In the genomic region with DNA sequence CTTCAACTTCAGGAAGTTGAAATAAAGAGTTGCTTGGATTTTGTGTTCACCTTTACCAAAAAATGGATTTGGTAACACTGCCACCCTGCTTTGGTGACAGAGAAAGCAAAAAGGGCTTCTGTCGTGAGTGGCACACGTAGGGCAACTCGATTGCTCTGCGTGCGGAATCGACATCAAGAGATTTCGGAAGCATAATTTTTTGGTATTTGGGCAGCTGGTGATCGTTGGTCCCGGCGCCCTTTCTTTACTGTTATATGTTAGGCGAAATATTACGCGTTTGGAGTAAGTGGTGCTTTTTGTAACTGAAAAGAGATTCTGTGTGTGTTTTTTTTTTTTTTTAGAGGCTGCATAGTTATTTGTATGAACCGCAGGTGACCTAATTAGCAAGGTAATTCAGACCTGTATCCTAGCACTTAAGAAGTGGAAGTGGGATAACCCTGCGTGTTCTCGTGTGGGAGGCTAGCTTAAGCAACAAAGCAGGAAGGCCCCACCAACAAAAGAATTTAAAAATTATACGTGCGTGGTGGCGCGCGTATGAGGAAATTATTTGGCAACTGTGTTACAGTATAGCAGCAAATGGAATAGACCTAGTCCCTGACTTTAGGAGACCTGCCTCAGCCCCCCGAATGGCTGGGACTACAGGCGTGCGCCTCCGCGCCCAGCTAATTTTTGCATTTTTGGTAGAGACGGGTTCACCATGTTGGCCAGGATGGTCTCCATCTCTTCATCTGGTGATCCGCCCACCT, we compare ENCODE assay signal across 1 cellular context.
TF ChIP-seq lines count a peak whose summit lies in the region.

A gene (plus strand): TSS at position 108 of the 746 bp plus-strand sequence.

TF ChIP-seq in WTC11, 78 proteins besides CTCF, POLR2A, EP300 and RAD21 (continued from another document and continues in another):
- TF ChIP-seq, protein P1, sequence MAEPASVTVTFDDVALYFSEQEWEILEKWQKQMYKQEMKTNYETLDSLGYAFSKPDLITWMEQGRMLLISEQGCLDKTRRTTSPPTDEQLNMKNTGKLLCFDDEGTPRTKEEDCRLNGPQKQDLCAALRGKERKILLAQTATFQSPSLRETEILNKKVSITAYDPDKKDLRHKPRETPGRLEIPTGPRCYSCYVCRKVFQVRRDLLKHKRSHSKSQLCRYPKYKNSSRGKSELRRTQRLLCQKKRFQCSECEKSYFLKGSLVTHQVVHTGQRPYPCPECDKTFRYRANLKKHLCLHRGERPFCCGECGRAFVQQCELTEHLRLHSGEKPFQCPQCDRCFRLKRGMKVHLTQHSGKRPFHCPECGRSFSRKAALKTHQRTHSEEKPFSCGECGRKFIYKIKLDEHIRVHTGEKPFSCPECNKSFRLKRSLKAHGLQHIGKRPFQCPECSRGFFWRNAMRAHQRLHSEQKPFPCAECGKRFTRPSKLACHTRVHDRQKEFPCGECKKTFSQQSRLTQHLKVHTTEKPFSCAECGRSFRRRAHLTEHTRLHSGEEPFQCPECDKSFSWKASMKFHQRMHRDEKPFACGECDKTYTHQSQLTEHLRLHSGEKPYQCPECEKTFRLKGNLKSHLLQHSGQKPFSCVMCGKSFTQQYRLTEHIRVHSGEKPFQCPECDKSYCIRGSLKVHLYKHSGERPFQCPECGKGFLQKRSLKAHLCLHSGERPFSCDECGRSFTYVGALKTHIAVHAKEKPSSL (CRISPR knock-in tag; conservative IDR thresholded peaks at IDR 0.05): peak; percentile 98
- TF ChIP-seq, protein P2, sequence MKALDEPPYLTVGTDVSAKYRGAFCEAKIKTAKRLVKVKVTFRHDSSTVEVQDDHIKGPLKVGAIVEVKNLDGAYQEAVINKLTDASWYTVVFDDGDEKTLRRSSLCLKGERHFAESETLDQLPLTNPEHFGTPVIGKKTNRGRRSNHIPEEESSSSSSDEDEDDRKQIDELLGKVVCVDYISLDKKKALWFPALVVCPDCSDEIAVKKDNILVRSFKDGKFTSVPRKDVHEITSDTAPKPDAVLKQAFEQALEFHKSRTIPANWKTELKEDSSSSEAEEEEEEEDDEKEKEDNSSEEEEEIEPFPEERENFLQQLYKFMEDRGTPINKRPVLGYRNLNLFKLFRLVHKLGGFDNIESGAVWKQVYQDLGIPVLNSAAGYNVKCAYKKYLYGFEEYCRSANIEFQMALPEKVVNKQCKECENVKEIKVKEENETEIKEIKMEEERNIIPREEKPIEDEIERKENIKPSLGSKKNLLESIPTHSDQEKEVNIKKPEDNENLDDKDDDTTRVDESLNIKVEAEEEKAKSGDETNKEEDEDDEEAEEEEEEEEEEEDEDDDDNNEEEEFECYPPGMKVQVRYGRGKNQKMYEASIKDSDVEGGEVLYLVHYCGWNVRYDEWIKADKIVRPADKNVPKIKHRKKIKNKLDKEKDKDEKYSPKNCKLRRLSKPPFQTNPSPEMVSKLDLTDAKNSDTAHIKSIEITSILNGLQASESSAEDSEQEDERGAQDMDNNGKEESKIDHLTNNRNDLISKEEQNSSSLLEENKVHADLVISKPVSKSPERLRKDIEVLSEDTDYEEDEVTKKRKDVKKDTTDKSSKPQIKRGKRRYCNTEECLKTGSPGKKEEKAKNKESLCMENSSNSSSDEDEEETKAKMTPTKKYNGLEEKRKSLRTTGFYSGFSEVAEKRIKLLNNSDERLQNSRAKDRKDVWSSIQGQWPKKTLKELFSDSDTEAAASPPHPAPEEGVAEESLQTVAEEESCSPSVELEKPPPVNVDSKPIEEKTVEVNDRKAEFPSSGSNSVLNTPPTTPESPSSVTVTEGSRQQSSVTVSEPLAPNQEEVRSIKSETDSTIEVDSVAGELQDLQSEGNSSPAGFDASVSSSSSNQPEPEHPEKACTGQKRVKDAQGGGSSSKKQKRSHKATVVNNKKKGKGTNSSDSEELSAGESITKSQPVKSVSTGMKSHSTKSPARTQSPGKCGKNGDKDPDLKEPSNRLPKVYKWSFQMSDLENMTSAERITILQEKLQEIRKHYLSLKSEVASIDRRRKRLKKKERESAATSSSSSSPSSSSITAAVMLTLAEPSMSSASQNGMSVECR (CRISPR knock-in tag; IDR thresholded peaks at IDR 0.05; ENCODE audit: borderline replicate concordance): no peak; the same call in 1 of the 2 replicates
- TF ChIP-seq SMAD3 (CRISPR knock-in tag; IDR thresholded peaks at IDR 0.05; ENCODE audit: borderline replicate concordance): peak; percentile 95
- TF ChIP-seq SOX15 (CRISPR knock-in tag; IDR thresholded peaks at IDR 0.05): peak; percentile 95
- TF ChIP-seq, protein P3, sequence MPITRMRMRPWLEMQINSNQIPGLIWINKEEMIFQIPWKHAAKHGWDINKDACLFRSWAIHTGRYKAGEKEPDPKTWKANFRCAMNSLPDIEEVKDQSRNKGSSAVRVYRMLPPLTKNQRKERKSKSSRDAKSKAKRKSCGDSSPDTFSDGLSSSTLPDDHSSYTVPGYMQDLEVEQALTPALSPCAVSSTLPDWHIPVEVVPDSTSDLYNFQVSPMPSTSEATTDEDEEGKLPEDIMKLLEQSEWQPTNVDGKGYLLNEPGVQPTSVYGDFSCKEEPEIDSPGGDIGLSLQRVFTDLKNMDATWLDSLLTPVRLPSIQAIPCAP (CRISPR knock-in tag; IDR thresholded peaks at IDR 0.05): peak; percentile 83; the same call in 1 of the 2 replicates
- TF ChIP-seq, protein P4, sequence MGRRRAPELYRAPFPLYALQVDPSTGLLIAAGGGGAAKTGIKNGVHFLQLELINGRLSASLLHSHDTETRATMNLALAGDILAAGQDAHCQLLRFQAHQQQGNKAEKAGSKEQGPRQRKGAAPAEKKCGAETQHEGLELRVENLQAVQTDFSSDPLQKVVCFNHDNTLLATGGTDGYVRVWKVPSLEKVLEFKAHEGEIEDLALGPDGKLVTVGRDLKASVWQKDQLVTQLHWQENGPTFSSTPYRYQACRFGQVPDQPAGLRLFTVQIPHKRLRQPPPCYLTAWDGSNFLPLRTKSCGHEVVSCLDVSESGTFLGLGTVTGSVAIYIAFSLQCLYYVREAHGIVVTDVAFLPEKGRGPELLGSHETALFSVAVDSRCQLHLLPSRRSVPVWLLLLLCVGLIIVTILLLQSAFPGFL (CRISPR knock-in tag; IDR thresholded peaks at IDR 0.05; ENCODE audit: borderline replicate concordance): peak; percentile 94; the same call in 1 of the 2 replicates
- TF ChIP-seq NFE2L1 (CRISPR knock-in tag; IDR thresholded peaks at IDR 0.05): no peak; the same call in 1 of the 2 replicates
- TF ChIP-seq, protein P5, sequence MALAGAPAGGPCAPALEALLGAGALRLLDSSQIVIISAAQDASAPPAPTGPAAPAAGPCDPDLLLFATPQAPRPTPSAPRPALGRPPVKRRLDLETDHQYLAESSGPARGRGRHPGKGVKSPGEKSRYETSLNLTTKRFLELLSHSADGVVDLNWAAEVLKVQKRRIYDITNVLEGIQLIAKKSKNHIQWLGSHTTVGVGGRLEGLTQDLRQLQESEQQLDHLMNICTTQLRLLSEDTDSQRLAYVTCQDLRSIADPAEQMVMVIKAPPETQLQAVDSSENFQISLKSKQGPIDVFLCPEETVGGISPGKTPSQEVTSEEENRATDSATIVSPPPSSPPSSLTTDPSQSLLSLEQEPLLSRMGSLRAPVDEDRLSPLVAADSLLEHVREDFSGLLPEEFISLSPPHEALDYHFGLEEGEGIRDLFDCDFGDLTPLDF (CRISPR knock-in tag; IDR thresholded peaks at IDR 0.05): no peak
- TF ChIP-seq OVOL2 (CRISPR knock-in tag; IDR thresholded peaks at IDR 0.05; ENCODE audit: borderline replicate concordance): peak; percentile 98
- TF ChIP-seq GTF2I (CRISPR knock-in tag; conservative IDR thresholded peaks at IDR 0.05): no peak
- no peak for TF ChIP-seq MYBL2 (CRISPR knock-in tag; IDR thresholded peaks at IDR 0.05)
- TF ChIP-seq, protein P6, sequence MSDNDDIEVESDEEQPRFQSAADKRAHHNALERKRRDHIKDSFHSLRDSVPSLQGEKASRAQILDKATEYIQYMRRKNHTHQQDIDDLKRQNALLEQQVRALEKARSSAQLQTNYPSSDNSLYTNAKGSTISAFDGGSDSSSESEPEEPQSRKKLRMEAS (CRISPR knock-in tag; IDR thresholded peaks at IDR 0.05): peak; percentile 40; the same call in 1 of the 2 replicates
- peak; percentile 81; the same call in 1 of the 2 replicates for TF ChIP-seq JUN (CRISPR knock-in tag; IDR thresholded peaks at IDR 0.05)
- TF ChIP-seq, protein P7, sequence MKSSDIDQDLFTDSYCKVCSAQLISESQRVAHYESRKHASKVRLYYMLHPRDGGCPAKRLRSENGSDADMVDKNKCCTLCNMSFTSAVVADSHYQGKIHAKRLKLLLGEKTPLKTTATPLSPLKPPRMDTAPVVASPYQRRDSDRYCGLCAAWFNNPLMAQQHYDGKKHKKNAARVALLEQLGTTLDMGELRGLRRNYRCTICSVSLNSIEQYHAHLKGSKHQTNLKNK (CRISPR knock-in tag; IDR thresholded peaks at IDR 0.05): peak; percentile 99
- TF ChIP-seq NFATC4 (CRISPR knock-in tag; IDR thresholded peaks at IDR 0.05): peak; percentile 99
- TF ChIP-seq IRF2 (CRISPR knock-in tag; IDR thresholded peaks at IDR 0.05; ENCODE audit: borderline replicate concordance, low read depth): no peak
- peak; percentile 99 for TF ChIP-seq PRRX2 (CRISPR knock-in tag; IDR thresholded peaks at IDR 0.05)
- TF ChIP-seq ZNF138 (CRISPR knock-in tag; conservative IDR thresholded peaks at IDR 0.05): no peak
- TF ChIP-seq EMX1 (CRISPR knock-in tag; IDR thresholded peaks at IDR 0.05): peak; percentile 99
- TF ChIP-seq, protein P8, sequence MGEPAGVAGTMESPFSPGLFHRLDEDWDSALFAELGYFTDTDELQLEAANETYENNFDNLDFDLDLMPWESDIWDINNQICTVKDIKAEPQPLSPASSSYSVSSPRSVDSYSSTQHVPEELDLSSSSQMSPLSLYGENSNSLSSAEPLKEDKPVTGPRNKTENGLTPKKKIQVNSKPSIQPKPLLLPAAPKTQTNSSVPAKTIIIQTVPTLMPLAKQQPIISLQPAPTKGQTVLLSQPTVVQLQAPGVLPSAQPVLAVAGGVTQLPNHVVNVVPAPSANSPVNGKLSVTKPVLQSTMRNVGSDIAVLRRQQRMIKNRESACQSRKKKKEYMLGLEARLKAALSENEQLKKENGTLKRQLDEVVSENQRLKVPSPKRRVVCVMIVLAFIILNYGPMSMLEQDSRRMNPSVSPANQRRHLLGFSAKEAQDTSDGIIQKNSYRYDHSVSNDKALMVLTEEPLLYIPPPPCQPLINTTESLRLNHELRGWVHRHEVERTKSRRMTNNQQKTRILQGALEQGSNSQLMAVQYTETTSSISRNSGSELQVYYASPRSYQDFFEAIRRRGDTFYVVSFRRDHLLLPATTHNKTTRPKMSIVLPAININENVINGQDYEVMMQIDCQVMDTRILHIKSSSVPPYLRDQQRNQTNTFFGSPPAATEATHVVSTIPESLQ (CRISPR knock-in tag; IDR thresholded peaks at IDR 0.05): no peak
- TF ChIP-seq, protein P9, sequence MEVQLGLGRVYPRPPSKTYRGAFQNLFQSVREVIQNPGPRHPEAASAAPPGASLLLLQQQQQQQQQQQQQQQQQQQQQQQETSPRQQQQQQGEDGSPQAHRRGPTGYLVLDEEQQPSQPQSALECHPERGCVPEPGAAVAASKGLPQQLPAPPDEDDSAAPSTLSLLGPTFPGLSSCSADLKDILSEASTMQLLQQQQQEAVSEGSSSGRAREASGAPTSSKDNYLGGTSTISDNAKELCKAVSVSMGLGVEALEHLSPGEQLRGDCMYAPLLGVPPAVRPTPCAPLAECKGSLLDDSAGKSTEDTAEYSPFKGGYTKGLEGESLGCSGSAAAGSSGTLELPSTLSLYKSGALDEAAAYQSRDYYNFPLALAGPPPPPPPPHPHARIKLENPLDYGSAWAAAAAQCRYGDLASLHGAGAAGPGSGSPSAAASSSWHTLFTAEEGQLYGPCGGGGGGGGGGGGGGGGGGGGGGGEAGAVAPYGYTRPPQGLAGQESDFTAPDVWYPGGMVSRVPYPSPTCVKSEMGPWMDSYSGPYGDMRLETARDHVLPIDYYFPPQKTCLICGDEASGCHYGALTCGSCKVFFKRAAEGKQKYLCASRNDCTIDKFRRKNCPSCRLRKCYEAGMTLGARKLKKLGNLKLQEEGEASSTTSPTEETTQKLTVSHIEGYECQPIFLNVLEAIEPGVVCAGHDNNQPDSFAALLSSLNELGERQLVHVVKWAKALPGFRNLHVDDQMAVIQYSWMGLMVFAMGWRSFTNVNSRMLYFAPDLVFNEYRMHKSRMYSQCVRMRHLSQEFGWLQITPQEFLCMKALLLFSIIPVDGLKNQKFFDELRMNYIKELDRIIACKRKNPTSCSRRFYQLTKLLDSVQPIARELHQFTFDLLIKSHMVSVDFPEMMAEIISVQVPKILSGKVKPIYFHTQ (CRISPR knock-in tag; IDR thresholded peaks at IDR 0.05): peak; percentile 99
- peak; percentile 38 for TF ChIP-seq NFYB (CRISPR knock-in tag; conservative IDR thresholded peaks at IDR 0.05; ENCODE audit: low read depth)
- TF ChIP-seq JAZF1 (CRISPR knock-in tag; IDR thresholded peaks at IDR 0.05): peak; percentile 99
- TF ChIP-seq TP53 (CRISPR knock-in tag; IDR thresholded peaks at IDR 0.05): no peak
- TF ChIP-seq ZBTB21 (CRISPR knock-in tag; IDR thresholded peaks at IDR 0.05; ENCODE audit: borderline replicate concordance): no peak
- TF ChIP-seq, protein P10, sequence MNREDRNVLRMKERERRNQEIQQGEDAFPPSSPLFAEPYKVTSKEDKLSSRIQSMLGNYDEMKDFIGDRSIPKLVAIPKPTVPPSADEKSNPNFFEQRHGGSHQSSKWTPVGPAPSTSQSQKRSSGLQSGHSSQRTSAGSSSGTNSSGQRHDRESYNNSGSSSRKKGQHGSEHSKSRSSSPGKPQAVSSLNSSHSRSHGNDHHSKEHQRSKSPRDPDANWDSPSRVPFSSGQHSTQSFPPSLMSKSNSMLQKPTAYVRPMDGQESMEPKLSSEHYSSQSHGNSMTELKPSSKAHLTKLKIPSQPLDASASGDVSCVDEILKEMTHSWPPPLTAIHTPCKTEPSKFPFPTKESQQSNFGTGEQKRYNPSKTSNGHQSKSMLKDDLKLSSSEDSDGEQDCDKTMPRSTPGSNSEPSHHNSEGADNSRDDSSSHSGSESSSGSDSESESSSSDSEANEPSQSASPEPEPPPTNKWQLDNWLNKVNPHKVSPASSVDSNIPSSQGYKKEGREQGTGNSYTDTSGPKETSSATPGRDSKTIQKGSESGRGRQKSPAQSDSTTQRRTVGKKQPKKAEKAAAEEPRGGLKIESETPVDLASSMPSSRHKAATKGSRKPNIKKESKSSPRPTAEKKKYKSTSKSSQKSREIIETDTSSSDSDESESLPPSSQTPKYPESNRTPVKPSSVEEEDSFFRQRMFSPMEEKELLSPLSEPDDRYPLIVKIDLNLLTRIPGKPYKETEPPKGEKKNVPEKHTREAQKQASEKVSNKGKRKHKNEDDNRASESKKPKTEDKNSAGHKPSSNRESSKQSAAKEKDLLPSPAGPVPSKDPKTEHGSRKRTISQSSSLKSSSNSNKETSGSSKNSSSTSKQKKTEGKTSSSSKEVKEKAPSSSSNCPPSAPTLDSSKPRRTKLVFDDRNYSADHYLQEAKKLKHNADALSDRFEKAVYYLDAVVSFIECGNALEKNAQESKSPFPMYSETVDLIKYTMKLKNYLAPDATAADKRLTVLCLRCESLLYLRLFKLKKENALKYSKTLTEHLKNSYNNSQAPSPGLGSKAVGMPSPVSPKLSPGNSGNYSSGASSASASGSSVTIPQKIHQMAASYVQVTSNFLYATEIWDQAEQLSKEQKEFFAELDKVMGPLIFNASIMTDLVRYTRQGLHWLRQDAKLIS (CRISPR knock-in tag; IDR thresholded peaks at IDR 0.05; ENCODE audit: borderline replicate concordance): 0 out of 2 replicates have a peak, but pooled peaks have one; percentile 77
- TF ChIP-seq CREB1 (CRISPR knock-in tag; IDR thresholded peaks at IDR 0.05): no peak
- TF ChIP-seq, protein P11, sequence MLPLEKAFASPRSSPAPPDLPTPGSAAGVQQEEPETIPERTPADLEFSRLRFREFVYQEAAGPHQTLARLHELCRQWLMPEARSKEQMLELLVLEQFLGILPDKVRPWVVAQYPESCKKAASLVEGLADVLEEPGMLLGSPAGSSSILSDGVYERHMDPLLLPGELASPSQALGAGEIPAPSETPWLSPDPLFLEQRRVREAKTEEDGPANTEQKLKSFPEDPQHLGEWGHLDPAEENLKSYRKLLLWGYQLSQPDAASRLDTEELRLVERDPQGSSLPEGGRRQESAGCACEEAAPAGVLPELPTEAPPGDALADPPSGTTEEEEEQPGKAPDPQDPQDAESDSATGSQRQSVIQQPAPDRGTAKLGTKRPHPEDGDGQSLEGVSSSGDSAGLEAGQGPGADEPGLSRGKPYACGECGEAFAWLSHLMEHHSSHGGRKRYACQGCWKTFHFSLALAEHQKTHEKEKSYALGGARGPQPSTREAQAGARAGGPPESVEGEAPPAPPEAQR (CRISPR knock-in tag; IDR thresholded peaks at IDR 0.05): 0 out of 2 replicates have a peak, but pooled peaks have one; percentile 58
- peak; percentile 33; the same call in 1 of the 2 replicates for TF ChIP-seq ZNF423 (CRISPR knock-in tag; IDR thresholded peaks at IDR 0.05)
